Comparison of ENCODE assay signal across 14 cellular contexts in the genomic region with DNA sequence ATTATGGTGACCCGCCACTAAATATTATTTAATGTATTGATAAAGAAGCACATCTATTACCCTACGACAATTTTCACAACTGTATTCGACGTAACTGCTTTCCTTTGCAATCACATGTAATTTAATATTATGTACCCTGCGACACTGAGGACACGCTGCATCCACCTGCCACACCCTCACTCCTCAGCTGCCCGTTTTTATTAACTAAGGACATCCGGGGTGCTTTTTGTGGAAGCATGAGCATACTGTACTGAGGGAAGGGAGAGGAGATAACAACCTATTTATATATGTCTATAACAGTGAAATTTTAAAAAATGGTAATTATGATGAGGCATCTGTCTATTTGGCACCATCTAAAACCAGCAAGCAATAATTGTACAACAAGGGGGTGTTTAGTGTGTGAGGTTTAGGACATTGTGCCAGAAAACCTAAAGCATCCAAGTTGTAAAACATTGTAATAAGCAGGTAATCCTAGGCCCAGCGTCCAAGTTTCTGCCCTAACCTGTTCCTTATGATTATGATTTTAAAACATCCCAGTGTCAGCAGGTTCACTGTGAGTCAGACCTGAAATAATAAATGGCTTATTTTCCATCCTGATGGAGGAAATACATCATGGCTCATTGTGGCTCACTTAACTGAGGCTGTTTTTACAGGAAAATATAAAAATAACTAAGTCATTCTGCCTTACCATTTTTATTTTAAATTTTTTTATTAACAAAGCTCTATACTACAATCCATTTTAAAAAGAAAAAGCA. TPM values are rescaled to one million over a fixed set of nuclear protein-coding genes. Genes with fewer than 3 reads are reported as not detected.
DNase-seq lines count a peak whose midpoint lies in the region; ATAC-seq and TF ChIP-seq lines count a peak whose summit lies in the region.
"Had no signal": no experiment of that assay in that cellular context is flagged by ENCODE, and none has a peak within 500 bp of the region (broad histone marks: within the 10 kb centered on the region; RNA-seq: fewer than 3 reads in every experiment).

No MANE protein-coding gene starts in this region.

- intact Hi-C loops in gastrocnemius medialis (cut with DNase I; ENCODE audit: low total_unique reads) = loop anchor here (5.0 kb wide), 1 partner anchor 52 kb away; no protein-coding TSS in a partner anchor

- TF ChIP-seq POLR2A in gastrocnemius medialis (IDR thresholded peaks at IDR 0.05) = no peak

- H3K4me1 ChIP-seq in RWPE2 (ENCODE audit: insufficient read depth, poor library complexity, severe bottlenecking) = peaks cover 19% of the 10 kb centered on the region
- peaks cover 95% of the 10 kb centered on the region in 2 donors for H3K4me1 ChIP-seq in gastrocnemius medialis

- TF ChIP-seq CTCF in RWPE2 (IDR thresholded peaks at IDR 0.05; ENCODE audit: poor library complexity, severe bottlenecking) = no peak
- TF ChIP-seq CTCF in epithelial cell of esophagus (IDR thresholded peaks at IDR 0.05; ENCODE audit: insufficient read depth, low read depth, low read length, missing control alignments) = no peak
- no peak for TF ChIP-seq CTCF in gastrocnemius medialis (IDR thresholded peaks at IDR 0.05 in 4 of 5, conservative IDR thresholded peaks at IDR 0.05 in 1 of 5)

- H3K9me3 ChIP-seq in RWPE2 (ENCODE audit: severe bottlenecking) (no peaks in the 10 kb centered on the region), gastrocnemius medialis (no peaks in the 10 kb centered on the region)
- H3K9me3 ChIP-seq: stomach had no signal

- ATAC-seq in RWPE2 (ENCODE audit: low read depth) = peak; percentile 96
- ATAC-seq in gastrocnemius medialis = peak; percentile 82 to 86
- ATAC-seq in GM21528 (IDR thresholded peaks at IDR 0.05; ENCODE audit: low FRiP score, unreplicated experiment) = no peak
- ATAC-seq: sciatic nerve had no signal

- in situ Hi-C loops in gastrocnemius medialis (cut with MboI; ENCODE audit: low sequenced_read_pairs in 4 of 4) = no loop called here

- H3K27me3 ChIP-seq in RWPE2 (ENCODE audit: insufficient read depth, poor library complexity, severe bottlenecking) (no peaks in the 10 kb centered on the region), gastrocnemius medialis (no peaks in the 10 kb centered on the region)
- H3K27me3 ChIP-seq: hepatocyte, stomach had no signal

- peak overlapping the region; percentile 69 for H3K27ac ChIP-seq in RWPE2 (ENCODE audit: poor library complexity, severe bottlenecking)
- H3K27ac ChIP-seq in gastrocnemius medialis = peak overlapping the region; percentile 72 to 76 (median 73)
- H3K27ac ChIP-seq: 22Rv1, hepatocyte, stomach had no signal

- peak; percentile 33 for DNase-seq in NCI-H446 treated with DMSO at 0.1 percent for 48 hours (lab: John Stamatoyannopoulos, UW)
- DNase-seq in NCI-H446 (lab: John Stamatoyannopoulos, UW) = no peak
- no peak for DNase-seq in RWPE2 (ENCODE audit: low spot score)
- DNase-seq in epithelial cell of esophagus (ENCODE audit: low read depth) = peak; percentile 90
- DNase-seq in gastrocnemius medialis = peak; percentile 67 to 81
- no peak for DNase-seq in T-helper 9 cell
- DNase-seq in retina = no peak
- DNase-seq: COR-L47, stomach, SW 1271 had no signal

- H3K4me3 ChIP-seq in RWPE2 (ENCODE audit: severe bottlenecking) (no peak overlapping the region), epithelial cell of esophagus (ENCODE audit: low read length) (no peak overlapping the region), gastrocnemius medialis (peak overlapping the region in 2 of 4 donors; percentile 16 to 18)
- H3K4me3 ChIP-seq: hepatocyte, stomach had no signal

- no peaks in the 10 kb centered on the region for H3K36me3 ChIP-seq in RWPE2 (ENCODE audit: low read depth)
- H3K36me3 ChIP-seq in gastrocnemius medialis = no peaks in the 10 kb centered on the region
- H3K36me3 ChIP-seq: stomach had no signal

RNA-seq across cellular contexts. Expression of a gene that starts 56.3 kb away (rescaled TPM):
- total RNA-seq in gastrocnemius medialis = 100 to 1,000 TPM; 117 to 250 (median 159) TPM

Comparison
In these comparisons a context has a peak if more than half of its experiments do, and no peak if none do; other contexts are left out.
1. DNase-seq: peak in NCI-H446 treated with DMSO at 0.1 percent for 48 hours (single experiment), epithelial cell of esophagus (single experiment) and gastrocnemius medialis (2 of 2); none in NCI-H446 (0 of 2), RWPE2 (single experiment), T-helper 9 cell (single experiment) and retina (single experiment).